ENCODE assay signal across 14 cellular contexts in genomic region chr9:113634597-113635515, GRCh38.
A peak's percentile ranks its signal among the peaks of the same experiment; 100 is the strongest.
DNase-seq lines count a peak whose midpoint lies in the region; ATAC-seq and TF ChIP-seq lines count a peak whose summit lies in the region.
"Had no signal": no experiment of that assay in that cellular context is flagged by ENCODE, and none has a peak within 500 bp of the region (broad histone marks: within the 10 kb centered on the region; RNA-seq: fewer than 3 reads in every experiment).

No MANE protein-coding gene starts in this region.

- no peak for TF ChIP-seq CTCF in transverse colon (IDR thresholded peaks at IDR 0.05)

- DNase-seq in activated effector memory CD4-positive, alpha-beta T cell treated with anti-CD3 and anti-CD28 coated beads, Interleukin-2, amount 50 U/mL, for 16 hours = peak; percentile 25
- no peak for DNase-seq in activated effector memory CD4-positive, alpha-beta T cell treated with Interleukin-2 at 50 U/mL for 16 hours
- DNase-seq in astrocyte of the hippocampus (ENCODE audit: low read depth, low spot score) = peak; percentile 47
- peak; percentile 65 to 87 for DNase-seq in lung microvascular endothelial cell (ENCODE audit: low read depth in 2 of 2)
- DNase-seq in transverse colon = no peak
- no peak for DNase-seq in erythroblast (lab: John Stamatoyannopoulos, UW)
- DNase-seq: ACHN; activated CD4-positive, alpha-beta memory T cell treated with anti-CD3 and anti-CD28 coated beads for 36 hours; activated naive CD4-positive, alpha-beta T cell treated with anti-CD3 and anti-CD28 coated beads, Interleukin-2, amount 50 U/mL, for 16 hours; cerebellar nuclear complex; Karpas-422; NCI-H2029 treated with DMSO at 0.1 percent for 48 hours had no signal

- in situ Hi-C loops in transverse colon (cut with MboI; ENCODE audit: low pct_ligation_motif_present in 1 of 4, low pct_unique_long_range_greater_than_20kb in 1 of 4, low sequenced_read_pairs in 3 of 4) = no loop called here

- H3K4me1 ChIP-seq in subcutaneous abdominal adipose tissue (ENCODE audit: control insufficient read depth in 5 of 5, insufficient read depth in 5 of 5, low read length in 5 of 5) (peaks cover 9 to 49% (median 44%) of the 10 kb centered on the region in 5 donors), transverse colon (peaks cover 0 to 6% (median 0%) of the 10 kb centered on the region in 4 donors)

- no peak for TF ChIP-seq POLR2A in transverse colon (IDR thresholded peaks at IDR 0.05)
- no peak for TF ChIP-seq POLR2A in erythroblast (IDR thresholded peaks at IDR 0.05; ENCODE audit: low read length)

- intact Hi-C loops in transverse colon (cut with DNase I; ENCODE audit: low total_unique reads) = no loop called here

- H3K36me3 ChIP-seq in subcutaneous abdominal adipose tissue (ENCODE audit: control insufficient read depth in 5 of 5, insufficient read depth in 5 of 5, low read length in 5 of 5) = no peaks in the 10 kb centered on the region
- H3K36me3 ChIP-seq in transverse colon = no peaks in the 10 kb centered on the region

- WGBS in transverse colon (ENCODE audit: low coverage in 1 of 2), 2 donors = 52 to 56% methylated on average over 5 to 10 of the region's 10 CpGs

- no peak for ATAC-seq in GM19351 (IDR thresholded peaks at IDR 0.05; ENCODE audit: unreplicated experiment)

- H3K4me3 ChIP-seq in subcutaneous abdominal adipose tissue (ENCODE audit: low read depth in 1 of 5, low read length in 5 of 5) = no peak overlapping the region
- H3K4me3 ChIP-seq in transverse colon = no peak overlapping the region

- peak overlapping the region in 2 of 5 donors; percentile 27 to 29 for H3K9ac ChIP-seq in subcutaneous abdominal adipose tissue (ENCODE audit: low read length in 5 of 5)

- H3K27me3 ChIP-seq in subcutaneous abdominal adipose tissue (ENCODE audit: control insufficient read depth in 5 of 5, insufficient read depth in 4 of 5, low read length in 5 of 5) (no peaks in the 10 kb centered on the region), transverse colon (no peaks in the 10 kb centered on the region)

- H3K27ac ChIP-seq in subcutaneous abdominal adipose tissue (ENCODE audit: low read depth, low read length) (peak overlapping the region; percentile 45), transverse colon (no peak overlapping the region)

- no peak for TF ChIP-seq EP300 in transverse colon (IDR thresholded peaks at IDR 0.05; ENCODE audit: low read depth)

- H3K9me3 ChIP-seq in subcutaneous abdominal adipose tissue (ENCODE audit: control insufficient read depth in 5 of 5, low read length in 5 of 5) = no peaks in the 10 kb centered on the region
- no peaks in the 10 kb centered on the region for H3K9me3 ChIP-seq in transverse colon

Comparison
In these comparisons a context has a peak if more than half of its experiments do, and no peak if none do; other contexts are left out.
1. DNase-seq: peak in activated effector memory CD4-positive, alpha-beta T cell treated with anti-CD3 and anti-CD28 coated beads, Interleukin-2, amount 50 U/mL, for 16 hours (single experiment), astrocyte of the hippocampus (single experiment) and lung microvascular endothelial cell (2 of 2); none in activated effector memory CD4-positive, alpha-beta T cell treated with Interleukin-2 at 50 U/mL for 16 hours (single experiment), transverse colon (single experiment) and erythroblast (0 of 2).